1 cellular context compared by ENCODE assay signal in the genomic region with DNA sequence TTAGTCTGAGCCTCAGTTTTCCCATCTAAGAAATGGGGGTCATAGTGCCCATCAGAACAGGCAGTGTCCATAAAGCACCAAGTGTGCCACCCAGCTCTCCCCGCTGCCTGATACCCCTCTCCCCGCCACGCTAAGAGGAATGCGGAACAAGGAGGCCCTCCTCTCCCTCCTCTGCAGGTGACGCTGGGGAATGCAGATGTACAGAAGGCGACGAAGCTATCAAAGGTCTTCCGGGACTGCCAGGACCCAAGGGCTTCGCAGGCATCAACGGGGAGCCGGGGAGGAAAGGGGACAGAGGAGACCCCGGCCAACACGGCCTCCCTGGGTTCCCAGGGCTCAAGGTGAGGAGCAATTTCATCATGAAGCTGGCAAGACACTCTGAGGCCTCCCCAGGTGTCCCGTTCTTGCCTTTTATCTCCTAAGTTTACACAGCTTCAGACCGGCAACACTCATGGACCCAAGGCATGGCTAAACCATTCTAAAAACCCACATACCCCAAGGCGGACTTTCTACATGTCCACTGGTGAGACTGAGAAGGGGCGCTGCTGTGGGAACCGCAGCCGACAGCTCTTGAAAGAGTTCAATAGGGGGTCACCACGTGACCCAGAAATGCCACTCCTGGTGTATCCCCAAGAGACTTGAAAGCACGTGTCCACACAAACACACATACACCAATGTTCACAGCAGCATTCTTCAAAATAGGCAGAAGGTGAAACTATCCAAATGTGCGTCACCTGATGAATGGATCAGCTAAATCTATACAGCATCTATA.
TF ChIP-seq lines count a peak whose summit lies in the region.

No MANE protein-coding gene starts in this region.

TF ChIP-seq in WTC11, 78 proteins besides CTCF, POLR2A, EP300 and RAD21 (continued from another document):
- TF ChIP-seq, protein P1, sequence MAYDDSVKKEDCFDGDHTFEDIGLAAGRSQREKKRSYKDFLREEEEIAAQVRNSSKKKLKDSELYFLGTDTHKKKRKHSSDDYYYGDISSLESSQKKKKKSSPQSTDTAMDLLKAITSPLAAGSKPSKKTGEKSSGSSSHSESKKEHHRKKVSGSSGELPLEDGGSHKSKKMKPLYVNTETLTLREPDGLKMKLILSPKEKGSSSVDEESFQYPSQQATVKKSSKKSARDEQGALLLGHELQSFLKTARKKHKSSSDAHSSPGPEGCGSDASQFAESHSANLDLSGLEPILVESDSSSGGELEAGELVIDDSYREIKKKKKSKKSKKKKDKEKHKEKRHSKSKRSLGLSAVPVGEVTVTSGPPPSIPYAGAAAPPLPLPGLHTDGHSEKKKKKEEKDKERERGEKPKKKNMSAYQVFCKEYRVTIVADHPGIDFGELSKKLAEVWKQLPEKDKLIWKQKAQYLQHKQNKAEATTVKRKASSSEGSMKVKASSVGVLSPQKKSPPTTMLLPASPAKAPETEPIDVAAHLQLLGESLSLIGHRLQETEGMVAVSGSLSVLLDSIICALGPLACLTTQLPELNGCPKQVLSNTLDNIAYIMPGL (CRISPR knock-in tag; IDR thresholded peaks at IDR 0.05): no peak
- TF ChIP-seq MYBL2 (CRISPR knock-in tag; IDR thresholded peaks at IDR 0.05): no peak
- no peak for TF ChIP-seq FOXJ3 (CRISPR knock-in tag; IDR thresholded peaks at IDR 0.05; ENCODE audit: borderline replicate concordance)
- TF ChIP-seq, protein P2, sequence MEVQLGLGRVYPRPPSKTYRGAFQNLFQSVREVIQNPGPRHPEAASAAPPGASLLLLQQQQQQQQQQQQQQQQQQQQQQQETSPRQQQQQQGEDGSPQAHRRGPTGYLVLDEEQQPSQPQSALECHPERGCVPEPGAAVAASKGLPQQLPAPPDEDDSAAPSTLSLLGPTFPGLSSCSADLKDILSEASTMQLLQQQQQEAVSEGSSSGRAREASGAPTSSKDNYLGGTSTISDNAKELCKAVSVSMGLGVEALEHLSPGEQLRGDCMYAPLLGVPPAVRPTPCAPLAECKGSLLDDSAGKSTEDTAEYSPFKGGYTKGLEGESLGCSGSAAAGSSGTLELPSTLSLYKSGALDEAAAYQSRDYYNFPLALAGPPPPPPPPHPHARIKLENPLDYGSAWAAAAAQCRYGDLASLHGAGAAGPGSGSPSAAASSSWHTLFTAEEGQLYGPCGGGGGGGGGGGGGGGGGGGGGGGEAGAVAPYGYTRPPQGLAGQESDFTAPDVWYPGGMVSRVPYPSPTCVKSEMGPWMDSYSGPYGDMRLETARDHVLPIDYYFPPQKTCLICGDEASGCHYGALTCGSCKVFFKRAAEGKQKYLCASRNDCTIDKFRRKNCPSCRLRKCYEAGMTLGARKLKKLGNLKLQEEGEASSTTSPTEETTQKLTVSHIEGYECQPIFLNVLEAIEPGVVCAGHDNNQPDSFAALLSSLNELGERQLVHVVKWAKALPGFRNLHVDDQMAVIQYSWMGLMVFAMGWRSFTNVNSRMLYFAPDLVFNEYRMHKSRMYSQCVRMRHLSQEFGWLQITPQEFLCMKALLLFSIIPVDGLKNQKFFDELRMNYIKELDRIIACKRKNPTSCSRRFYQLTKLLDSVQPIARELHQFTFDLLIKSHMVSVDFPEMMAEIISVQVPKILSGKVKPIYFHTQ (CRISPR knock-in tag; IDR thresholded peaks at IDR 0.05): no peak
- TF ChIP-seq TP53 (CRISPR knock-in tag; IDR thresholded peaks at IDR 0.05): no peak
- no peak for TF ChIP-seq GABPB1 (CRISPR knock-in tag; IDR thresholded peaks at IDR 0.05)
- TF ChIP-seq IRF2 (CRISPR knock-in tag; IDR thresholded peaks at IDR 0.05; ENCODE audit: borderline replicate concordance, low read depth): no peak
- TF ChIP-seq, protein P3, sequence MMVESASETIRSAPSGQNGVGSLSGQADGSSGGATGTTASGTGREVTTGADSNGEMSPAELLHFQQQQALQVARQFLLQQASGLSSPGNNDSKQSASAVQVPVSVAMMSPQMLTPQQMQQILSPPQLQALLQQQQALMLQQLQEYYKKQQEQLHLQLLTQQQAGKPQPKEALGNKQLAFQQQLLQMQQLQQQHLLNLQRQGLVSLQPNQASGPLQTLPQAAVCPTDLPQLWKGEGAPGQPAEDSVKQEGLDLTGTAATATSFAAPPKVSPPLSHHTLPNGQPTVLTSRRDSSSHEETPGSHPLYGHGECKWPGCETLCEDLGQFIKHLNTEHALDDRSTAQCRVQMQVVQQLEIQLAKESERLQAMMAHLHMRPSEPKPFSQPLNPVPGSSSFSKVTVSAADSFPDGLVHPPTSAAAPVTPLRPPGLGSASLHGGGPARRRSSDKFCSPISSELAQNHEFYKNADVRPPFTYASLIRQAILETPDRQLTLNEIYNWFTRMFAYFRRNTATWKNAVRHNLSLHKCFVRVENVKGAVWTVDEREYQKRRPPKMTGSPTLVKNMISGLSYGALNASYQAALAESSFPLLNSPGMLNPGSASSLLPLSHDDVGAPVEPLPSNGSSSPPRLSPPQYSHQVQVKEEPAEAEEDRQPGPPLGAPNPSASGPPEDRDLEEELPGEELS (CRISPR knock-in tag; IDR thresholded peaks at IDR 0.05): no peak
- TF ChIP-seq, protein P4, sequence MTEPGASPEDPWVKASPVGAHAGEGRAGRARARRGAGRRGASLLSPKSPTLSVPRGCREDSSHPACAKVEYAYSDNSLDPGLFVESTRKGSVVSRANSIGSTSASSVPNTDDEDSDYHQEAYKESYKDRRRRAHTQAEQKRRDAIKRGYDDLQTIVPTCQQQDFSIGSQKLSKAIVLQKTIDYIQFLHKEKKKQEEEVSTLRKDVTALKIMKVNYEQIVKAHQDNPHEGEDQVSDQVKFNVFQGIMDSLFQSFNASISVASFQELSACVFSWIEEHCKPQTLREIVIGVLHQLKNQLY (CRISPR knock-in tag; IDR thresholded peaks at IDR 0.05): no peak
TF ChIP-seq in WTC11: peak in this region for 0.
